In the genomic region with DNA sequence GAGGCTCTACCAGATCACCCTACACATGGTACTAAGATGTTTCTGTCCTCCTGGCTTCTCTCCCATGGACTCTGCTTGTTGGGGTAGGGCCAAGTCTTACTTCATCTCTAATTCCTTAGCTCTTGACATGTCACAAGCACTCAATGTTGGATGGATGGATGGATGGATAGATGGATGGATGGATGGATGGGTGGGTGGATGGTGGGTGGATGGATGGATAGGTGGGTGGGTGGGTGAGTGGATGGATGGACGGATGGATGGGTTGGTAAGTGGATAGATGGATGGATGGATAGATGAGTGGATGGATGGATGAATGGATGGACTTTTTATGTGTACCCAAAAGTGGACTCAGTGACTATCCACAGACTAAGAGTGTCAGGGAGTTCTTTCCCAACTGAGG, we compare ENCODE assay signal across 25 cellular contexts.
"Had no signal": no experiment of that assay in that cellular context is flagged by ENCODE, and none has a peak within 500 bp of the region (broad histone marks: within the 10 kb centered on the region; RNA-seq: fewer than 3 reads in every experiment).

No MANE protein-coding gene starts in this region.

- DNase-seq: hypothalamus; immature natural killer cell; kidney; left colon; left lung; mesendoderm; naive B cell; natural killer cell; ovary; retina; right cardiac atrium; small intestine; spleen; stimulated activated CD4-positive, alpha-beta T cell treated with anti-CD3 and anti-CD28 coated beads, Interleukin-4, amount 100 ng/mL, for 24 hours; stimulated activated naive CD4-positive, alpha-beta T cell; tibial artery; trophoblast cell; upper lobe of right lung; uterus had no signal

- H3K4me3 ChIP-seq: left lung, lung, ovary, sigmoid colon, spleen, suprapubic skin, thoracic aorta, tibial artery, upper lobe of right lung, uterus had no signal

- ATAC-seq: left colon; left lung; natural killer cell; right cardiac atrium; stimulated activated effector memory CD8-positive, alpha-beta T cell treated with anti-CD3 and anti-CD28 coated beads, Interleukin-12 subunit alpha, Interleukin-12 subunit beta, amount 100 ng/mL, for 72 hours; upper lobe of right lung had no signal

- FAIRE-seq: islet of Langerhans, kidney, small intestine had no signal
